26 cellular contexts compared by ENCODE assay signal in the genomic region with DNA sequence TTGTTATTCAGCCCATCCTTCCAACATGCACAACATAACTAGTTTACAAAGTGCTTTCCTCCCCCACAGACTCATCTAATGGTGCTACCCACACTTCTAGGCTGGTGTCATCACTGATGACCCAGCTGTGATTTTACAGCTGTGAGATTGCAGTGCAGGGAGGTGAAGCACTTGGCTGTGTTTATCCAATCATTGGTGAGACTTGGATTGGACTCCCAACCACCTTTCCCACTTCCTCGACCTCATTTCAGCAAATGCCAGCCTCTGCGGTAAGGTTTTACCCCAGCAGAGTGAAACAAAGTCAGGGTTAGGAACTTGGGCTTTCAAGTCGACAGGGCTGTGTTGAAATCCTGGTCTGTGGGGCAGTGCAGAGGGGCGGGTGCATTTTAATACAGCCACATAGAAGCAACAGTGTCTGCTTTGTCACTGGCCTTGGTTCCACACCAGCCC. TPM values are rescaled to one million over a fixed set of nuclear protein-coding genes. Genes with fewer than 3 reads are reported as not detected.
DNase-seq lines count a peak whose midpoint lies in the region; ATAC-seq and TF ChIP-seq lines count a peak whose summit lies in the region.
"Had no signal": no experiment of that assay in that cellular context is flagged by ENCODE, and none has a peak within 500 bp of the region (broad histone marks: within the 10 kb centered on the region; RNA-seq: fewer than 3 reads in every experiment).

No MANE protein-coding gene starts in this region.

- H3K9me3 Mint-ChIP-seq in effector memory CD8-positive, alpha-beta T cell, result no peaks in the 10 kb centered on the region
- H3K9me3 Mint-ChIP-seq: activated CD4-positive, alpha-beta T cell treated with anti-CD3 and anti-CD28 coated beads, Interleukin-2, amount 10 ng/mL, durations not matched to agents 24 days and 14 days; activated naive CD4-positive, alpha-beta T cell treated with anti-CD3 and anti-CD28 coated beads for 36 hours; naive B cell had no signal

- H3K4me1 Mint-ChIP-seq in effector memory CD8-positive, alpha-beta T cell (ENCODE audit: low read depth in 2 of 2), result no peaks in the 10 kb centered on the region
- H3K4me1 Mint-ChIP-seq: activated CD4-positive, alpha-beta T cell treated with anti-CD3 and anti-CD28 coated beads, Interleukin-2, amount 10 ng/mL, durations not matched to agents 24 days and 14 days; naive B cell had no signal

- H3K27me3 Mint-ChIP-seq in effector memory CD8-positive, alpha-beta T cell, result no peaks in the 10 kb centered on the region
- H3K27me3 Mint-ChIP-seq: activated CD4-positive, alpha-beta T cell treated with anti-CD3 and anti-CD28 coated beads, Interleukin-2, amount 10 ng/mL, durations not matched to agents 24 days and 14 days; activated CD8-positive, alpha-beta memory T cell treated with anti-CD3 and anti-CD28 coated beads, Interleukin-2, amount 10 ng/mL, durations not matched to agents 7 days and 5 days; naive B cell; T-helper 17 cell had no signal

- peaks cover 0 to 52% (median 26%) of the 10 kb centered on the region in 4 donors for H3K36me3 ChIP-seq in right lobe of liver

- H3K9me3 ChIP-seq in right lobe of liver, result no peaks in the 10 kb centered on the region
- H3K9me3 ChIP-seq: Caco-2, right atrium auricular region, testis had no signal

- no peak for TF ChIP-seq CTCF in right lobe of liver (IDR thresholded peaks at IDR 0.05)

- H3K27ac ChIP-seq in right lobe of liver, result peak overlapping the region; percentile 18 to 34 (median 32)
- H3K27ac ChIP-seq: right atrium auricular region, testis had no signal

- peaks cover 0 to 41% (median 22%) of the 10 kb centered on the region in 4 donors for H3K4me1 ChIP-seq in right lobe of liver
- H3K4me1 ChIP-seq: Caco-2, right atrium auricular region, testis had no signal

- ATAC-seq in effector memory CD8-positive, alpha-beta T cell (replicated peaks), result peak; percentile 16
- ATAC-seq in right lobe of liver, result peak in 2 of 4 donors; percentile 16 to 53
- ATAC-seq in GM18909 (IDR thresholded peaks at IDR 0.05; ENCODE audit: poor library complexity, unreplicated experiment), result no peak
- no peak for ATAC-seq in GM18861 (IDR thresholded peaks at IDR 0.05; ENCODE audit: unreplicated experiment)
- ATAC-seq: activated CD8-positive, alpha-beta memory T cell treated with anti-CD3 and anti-CD28 coated beads, Interleukin-2, amount 10 ng/mL, durations not matched to agents 7 days and 5 days; Panc1; T-helper 17 cell had no signal

- TF ChIP-seq POLR2A in right lobe of liver (IDR thresholded peaks at IDR 0.05), result no peak

- peaks cover 3% of the 10 kb centered on the region for H3K36me3 Mint-ChIP-seq in effector memory CD8-positive, alpha-beta T cell (ENCODE audit: insufficient read depth)
- H3K36me3 Mint-ChIP-seq: activated CD8-positive, alpha-beta memory T cell treated with anti-CD3 and anti-CD28 coated beads, Interleukin-2, amount 10 ng/mL, durations not matched to agents 7 days and 5 days; naive B cell had no signal

- no peak overlapping the region for H3K4me3 Mint-ChIP-seq in effector memory CD8-positive, alpha-beta T cell
- H3K4me3 Mint-ChIP-seq: activated CD4-positive, alpha-beta T cell treated with anti-CD3 and anti-CD28 coated beads, Interleukin-2, amount 10 ng/mL, durations not matched to agents 24 days and 14 days; activated CD8-positive, alpha-beta memory T cell treated with anti-CD3 and anti-CD28 coated beads, Interleukin-2, amount 10 ng/mL, durations not matched to agents 7 days and 5 days; activated naive CD4-positive, alpha-beta T cell treated with anti-CD3 and anti-CD28 coated beads for 36 hours; naive B cell; T-helper 17 cell had no signal

- no peak overlapping the region for H3K27ac Mint-ChIP-seq in effector memory CD8-positive, alpha-beta T cell
- H3K27ac Mint-ChIP-seq: activated CD4-positive, alpha-beta T cell treated with anti-CD3 and anti-CD28 coated beads, Interleukin-2, amount 10 ng/mL, durations not matched to agents 24 days and 14 days; activated CD8-positive, alpha-beta memory T cell treated with anti-CD3 and anti-CD28 coated beads, Interleukin-2, amount 10 ng/mL, durations not matched to agents 7 days and 5 days; activated naive CD4-positive, alpha-beta T cell treated with anti-CD3 and anti-CD28 coated beads for 36 hours; T-helper 17 cell had no signal

- DNase-seq in Daoy (ENCODE audit: low read depth) (peak; percentile 22), KBM-7 (peak; percentile 48), right lobe of liver (no peak), D341Med (ENCODE audit: low spot score) (no peak)
- no peak for DNase-seq in effector memory CD8-positive, alpha-beta T cell
- DNase-seq: activated CD4-positive, alpha-beta T cell treated with anti-CD3 and anti-CD28 coated beads, Interleukin-2, amount 10 ng/mL, durations not matched to agents 24 days and 14 days; activated CD8-positive, alpha-beta memory T cell treated with anti-CD3 and anti-CD28 coated beads, Interleukin-2, amount 10 ng/mL, durations not matched to agents 7 days and 5 days; activated naive CD4-positive, alpha-beta T cell treated with anti-CD3 and anti-CD28 coated beads for 36 hours; C1 segment of cervical spinal cord; Caco-2; central memory CD4-positive, alpha-beta T cell; DMS79 treated with DMSO at 0.1 percent for 48 hours; glutamatergic neuron; HCEC 1CT; mesendoderm; naive B cell; NCI-H1436; NCI-H446; stimulated activated naive CD4-positive, alpha-beta T cell treated with Interleukin-2 at 50 U/mL for 16 hours; T-helper 17 cell; testis had no signal

- intact Hi-C loops in right lobe of liver (cut with DNase I), result no loop called here

- H3K27me3 ChIP-seq in right lobe of liver, result no peaks in the 10 kb centered on the region
- H3K27me3 ChIP-seq: right atrium auricular region, testis had no signal

- H3K4me3 ChIP-seq in right lobe of liver, result no peak overlapping the region
- H3K4me3 ChIP-seq: right atrium auricular region, testis had no signal

- in situ Hi-C loops in KBM-7 (cut with MboI; ENCODE audit: low pct_unique_long_range_greater_than_20kb, low sequenced_read_pairs), result no loop called here

- 13% methylated on average over 3 of the region's 4 CpGs for WGBS in right lobe of liver (ENCODE audit: insufficient coverage, low coverage, low lambda C conversion rate, missing lambda C conversion rate)

RNA-seq across cellular contexts. Expression of a gene that starts 22.1 kb away (rescaled TPM):
- 6.6 and 17.6 TPM in 2 replicates for total RNA-seq in Daoy (2014; rRNA removed; shearing (Covaris generic))
- 100 to 1,000 TPM; 167 to 856 (median 390) TPM for total RNA-seq in right lobe of liver

RNA-seq across cellular contexts. Expression of a gene that starts 27.6 kb away (rescaled TPM):
- total RNA-seq in Daoy (2014; rRNA removed; shearing (Covaris generic)), result 99.8 and 145 TPM in 2 replicates
- total RNA-seq in right lobe of liver, result 100 to 1,000 TPM; 207 to 885 (median 634) TPM

RNA-seq across cellular contexts. Expression of a gene that starts 56.9 kb away (rescaled TPM):
- 2.5 and 3.0 TPM in 2 replicates for total RNA-seq in Daoy (2014; rRNA removed; shearing (Covaris generic))
- total RNA-seq in right lobe of liver, result 1 to 10 TPM in 3 of 6 experiments, under 1 TPM in 3; 0.22 to 1.5 (median 1.0) TPM
- total RNA-seq: right atrium auricular region, SK-MEL-5 had no signal

Comparison
In these comparisons a context has a peak if more than half of its experiments do, and no peak if none do; other contexts are left out.
1. DNase-seq: peak in Daoy (single experiment) and KBM-7 (single experiment); none in effector memory CD8-positive, alpha-beta T cell (0 of 3), right lobe of liver (0 of 3) and D341Med (single experiment).